In genomic region chr17:78359936-78360370, GRCh38 we compare ENCODE assay signal across 8 cellular contexts. TPM values are rescaled to one million over a fixed set of nuclear protein-coding genes. Genes with fewer than 3 reads are reported as not detected.
DNase-seq lines count a peak whose midpoint lies in the region; ATAC-seq and TF ChIP-seq lines count a peak whose summit lies in the region.

TSS of gene SOCS3 (minus strand) at chr17:78360077. CDS start at chr17:78359095, 982 bp downstream.

- H3K27ac Mint-ChIP-seq in dendritic cell treated with granulocyte-macrophage colony-stimulating factor and Interleukin-4, amounts not matched to agents 40 ng/mL and 50 ng/mL, for 4 days = peak within 1 kb of the TSS; percentile 94

- peaks cover 30 to 60% of the 10 kb centered on the region in 2 donors for H3K4me1 ChIP-seq in left lung

- H3K36me3 ChIP-seq in left lung = peaks cover 0 to 43% of the 10 kb centered on the region in 2 donors

- peak within 1 kb of the TSS; percentile 92 to 96 for H3K4me3 ChIP-seq in left lung

- peaks cover 55% of the 10 kb centered on the region for H3K4me1 Mint-ChIP-seq in dendritic cell treated with granulocyte-macrophage colony-stimulating factor and Interleukin-4, amounts not matched to agents 40 ng/mL and 50 ng/mL, for 4 days (ENCODE audit: low read depth)

- intact Hi-C loops in dendritic cell treated with granulocyte-macrophage colony-stimulating factor and Interleukin-4, amounts not matched to agents 40 ng/mL and 50 ng/mL, for 4 days (cut with micrococcal nuclease) = loop anchor here (1.0 to 2.0 kb wide), 2 partner anchors 35 to 62 kb away; no protein-coding TSS in a partner anchor
- intact Hi-C loops in left lung (cut with DNase I) = loop anchor here in 1 of 2 donors (5.0 kb wide), 1 partner anchor 62 kb away; no protein-coding TSS in a partner anchor

- peaks cover 20% of the 10 kb centered on the region for H3K27me3 Mint-ChIP-seq in dendritic cell treated with granulocyte-macrophage colony-stimulating factor and Interleukin-4, amounts not matched to agents 40 ng/mL and 50 ng/mL, for 4 days

- H3K9me3 ChIP-seq in left lung = no peaks in the 10 kb centered on the region

- peak within 1 kb of the TSS; percentile 95 to 98 for H3K27ac ChIP-seq in left lung

- H3K27me3 ChIP-seq in left lung = no peaks in the 10 kb centered on the region

- H3K4me3 Mint-ChIP-seq in dendritic cell treated with granulocyte-macrophage colony-stimulating factor and Interleukin-4, amounts not matched to agents 40 ng/mL and 50 ng/mL, for 4 days = peak within 1 kb of the TSS; percentile 87

- peak; percentile 96 for DNase-seq in NCI-H69 (lab: John Stamatoyannopoulos, UW)
- peak; percentile 97 for DNase-seq in activated CD4-positive, alpha-beta T cell treated with anti-CD3 and anti-CD28 coated beads, Interleukin-2, amount 50 U/mL, for 4 hours
- DNase-seq in left lung = peak; percentile 97 to 100
- DNase-seq in stimulated activated CD4-positive, alpha-beta T cell treated with anti-CD3 and anti-CD28 coated beads, Interleukin-2, amount 100 ng/mL, for 24 hours = peak; percentile 96 to 97
- no peak for DNase-seq in cortex of kidney (lab: John Stamatoyannopoulos, UW)

- TF ChIP-seq CTCF in left lung (IDR thresholded peaks at IDR 0.05) = no peak

- peaks cover 46% of the 10 kb centered on the region for H3K36me3 Mint-ChIP-seq in dendritic cell treated with granulocyte-macrophage colony-stimulating factor and Interleukin-4, amounts not matched to agents 40 ng/mL and 50 ng/mL, for 4 days (ENCODE audit: low read depth)

- no peaks in the 10 kb centered on the region for H3K9me3 Mint-ChIP-seq in dendritic cell treated with granulocyte-macrophage colony-stimulating factor and Interleukin-4, amounts not matched to agents 40 ng/mL and 50 ng/mL, for 4 days

- ATAC-seq in GM18520 (IDR thresholded peaks at IDR 0.05; ENCODE audit: unreplicated experiment) (peak; percentile 33), HG03442 (IDR thresholded peaks at IDR 0.05; ENCODE audit: unreplicated experiment) (peak; percentile 38), left lung (peak; percentile 73)

RNA-seq across cellular contexts. Expression of gene SOCS3, which starts in this region (rescaled TPM):
- total RNA-seq in left lung = 100 to 1,000 TPM in 1 of 2 donors, 10 to 100 TPM in 1; 60.7 to 110 TPM
